In genomic region chr10:58721781-58722180, GRCh38 we compare ENCODE assay signal across 1 cellular context.
TF ChIP-seq lines count a peak whose summit lies in the region.

No MANE protein-coding gene starts in this region.

TF ChIP-seq in SK-N-SH treated with all-trans-retinoic acid at 6 μM for 48 hours, 23 proteins besides CTCF, POLR2A, EP300 and RAD21 (continued from another document):
- TF ChIP-seq ZC3H10 (CRISPR knock-in tag; IDR thresholded peaks at IDR 0.05) (no peak), GLIS3 (CRISPR knock-in tag; IDR thresholded peaks at IDR 0.05) (no peak), ARNTL (CRISPR knock-in tag; IDR thresholded peaks at IDR 0.05; ENCODE audit: borderline replicate concordance, low read depth) (no peak), SNAI2 (CRISPR knock-in tag; IDR thresholded peaks at IDR 0.05) (no peak), TOX (CRISPR knock-in tag; IDR thresholded peaks at IDR 0.05; ENCODE audit: borderline replicate concordance) (no peak), TCF4 (CRISPR knock-in tag; IDR thresholded peaks at IDR 0.05; ENCODE audit: borderline replicate concordance) (no peak), PPARA (CRISPR knock-in tag; IDR thresholded peaks at IDR 0.05; ENCODE audit: borderline replicate concordance) (no peak), OSR1 (CRISPR knock-in tag; IDR thresholded peaks at IDR 0.05) (no peak), CREB5 (CRISPR knock-in tag; IDR thresholded peaks at IDR 0.05; ENCODE audit: low read depth) (no peak), ZFP3 (CRISPR knock-in tag; IDR thresholded peaks at IDR 0.05) (no peak), BACH2 (CRISPR knock-in tag; IDR thresholded peaks at IDR 0.05; ENCODE audit: borderline replicate concordance) (no peak), ISL1 (CRISPR knock-in tag; IDR thresholded peaks at IDR 0.05) (no peak), ZNF70 (CRISPR knock-in tag; IDR thresholded peaks at IDR 0.05) (no peak), RARB (CRISPR knock-in tag; IDR thresholded peaks at IDR 0.05) (no peak), CSDC2 (CRISPR knock-in tag; IDR thresholded peaks at IDR 0.05) (no peak), CSRNP3 (CRISPR knock-in tag; IDR thresholded peaks at IDR 0.05) (no peak), ZNF8 (CRISPR knock-in tag; IDR thresholded peaks at IDR 0.05) (no peak), POU6F1 (CRISPR knock-in tag; IDR thresholded peaks at IDR 0.05; ENCODE audit: borderline replicate concordance, low read depth) (no peak)
